In genomic region chr14:22319526-22320352, GRCh38 we compare ENCODE assay signal across 8 cellular contexts.
A peak's percentile ranks its signal among the peaks of the same experiment; 100 is the strongest.
DNase-seq lines count a peak whose midpoint lies in the region; ATAC-seq and TF ChIP-seq lines count a peak whose summit lies in the region.

No MANE protein-coding gene starts in this region.

- H3K27ac Mint-ChIP-seq in activated CD4-positive, alpha-beta T cell treated with anti-CD3 and anti-CD28 coated beads, Interleukin-2, amount 10 ng/mL, durations not matched to agents 7 days and 5 days = peak overlapping the region; percentile 64
- H3K27ac Mint-ChIP-seq in central memory CD8-positive, alpha-beta T cell (ENCODE audit: low read depth) = peak overlapping the region; percentile 19

- H3K4me3 ChIP-seq in transverse colon = no peak overlapping the region

- no peaks in the 10 kb centered on the region for H3K27me3 ChIP-seq in transverse colon

- no peak overlapping the region for H3K27ac ChIP-seq in transverse colon

- no peaks in the 10 kb centered on the region for H3K27me3 Mint-ChIP-seq in activated CD4-positive, alpha-beta T cell treated with anti-CD3 and anti-CD28 coated beads, Interleukin-2, amount 10 ng/mL, durations not matched to agents 7 days and 5 days
- H3K27me3 Mint-ChIP-seq in central memory CD8-positive, alpha-beta T cell = no peaks in the 10 kb centered on the region

- CTCF ChIA-PET in activated CD4-positive, alpha-beta T cell treated with anti-CD3 and anti-CD28 coated beads, Interleukin-2, amount 10 ng/mL, durations not matched to agents 7 days and 5 days (lab: Charles Lee) = no interaction called here

- in situ Hi-C loops in transverse colon (cut with MboI; ENCODE audit: low pct_ligation_motif_present in 1 of 4, low pct_unique_long_range_greater_than_20kb in 1 of 4, low sequenced_read_pairs in 3 of 4) = loop anchor here in 3 of 4 donors (5.0 to 25.0 kb wide), 3 partner anchors 53 to 143 kb away; no protein-coding TSS in a partner anchor

- no peak for TF ChIP-seq POLR2A in transverse colon (IDR thresholded peaks at IDR 0.05)

- no peaks in the 10 kb centered on the region for H3K4me1 Mint-ChIP-seq in activated CD4-positive, alpha-beta T cell treated with anti-CD3 and anti-CD28 coated beads, Interleukin-2, amount 10 ng/mL, durations not matched to agents 7 days and 5 days
- no peaks in the 10 kb centered on the region for H3K4me1 Mint-ChIP-seq in central memory CD8-positive, alpha-beta T cell

- H3K4me3 Mint-ChIP-seq in activated CD4-positive, alpha-beta T cell treated with anti-CD3 and anti-CD28 coated beads, Interleukin-2, amount 10 ng/mL, durations not matched to agents 7 days and 5 days = peak overlapping the region; percentile 68
- H3K4me3 Mint-ChIP-seq in central memory CD8-positive, alpha-beta T cell = no peak overlapping the region

- no peaks in the 10 kb centered on the region for H3K36me3 Mint-ChIP-seq in activated CD4-positive, alpha-beta T cell treated with anti-CD3 and anti-CD28 coated beads, Interleukin-2, amount 10 ng/mL, durations not matched to agents 7 days and 5 days (ENCODE audit: low read depth)
- H3K36me3 Mint-ChIP-seq in central memory CD8-positive, alpha-beta T cell (ENCODE audit: insufficient read depth) = no peaks in the 10 kb centered on the region

- WGBS in transverse colon (ENCODE audit: low coverage in 1 of 2), 2 donors = 18 to 37% methylated on average over 4 of the region's 4 CpGs

- no peaks in the 10 kb centered on the region for H3K9me3 ChIP-seq in transverse colon

- POLR2A ChIA-PET in activated CD4-positive, alpha-beta T cell treated with anti-CD3 and anti-CD28 coated beads, Interleukin-2, amount 10 ng/mL, durations not matched to agents 7 days and 5 days (lab: Charles Lee) = no interaction called here

- ATAC-seq in HG03520 (IDR thresholded peaks at IDR 0.05; ENCODE audit: unreplicated experiment) = peak; percentile 50
- ATAC-seq in central memory CD8-positive, alpha-beta T cell (replicated peaks; ENCODE audit: extremely low read depth, poor library complexity, severe bottlenecking) = no peak
- no peak for ATAC-seq in GM21515 (IDR thresholded peaks at IDR 0.05; ENCODE audit: unreplicated experiment)

- peak; percentile 14 for DNase-seq in activated CD4-positive, alpha-beta T cell treated with anti-CD3 and anti-CD28 coated beads, Interleukin-2, amount 10 ng/mL, durations not matched to agents 7 days and 5 days
- no peak for DNase-seq in activated CD4-positive, alpha-beta T cell treated with anti-CD3 and anti-CD28 coated beads, Interleukin-2, amount 50 U/mL, for 4 hours
- peak; percentile 56 for DNase-seq in RPMI7951 (ENCODE audit: low read depth)
- DNase-seq in central memory CD8-positive, alpha-beta T cell (ENCODE audit: low spot score in 2 of 2) = peak in 1 of 2 donors; percentile 8
- peak; percentile 59 for DNase-seq in kidney tubule cell (ENCODE audit: low spot score)
- peak; percentile 45 for DNase-seq in transverse colon

- no peaks in the 10 kb centered on the region for H3K4me1 ChIP-seq in transverse colon

- H3K9me3 Mint-ChIP-seq in activated CD4-positive, alpha-beta T cell treated with anti-CD3 and anti-CD28 coated beads, Interleukin-2, amount 10 ng/mL, durations not matched to agents 7 days and 5 days = no peaks in the 10 kb centered on the region
- no peaks in the 10 kb centered on the region for H3K9me3 Mint-ChIP-seq in central memory CD8-positive, alpha-beta T cell

- no peak for TF ChIP-seq EP300 in transverse colon (IDR thresholded peaks at IDR 0.05; ENCODE audit: low read depth)

- intact Hi-C loops in transverse colon (cut with DNase I; ENCODE audit: low total_unique reads) = loop anchor here (10.0 kb wide), 1 partner anchor 65 kb away; no protein-coding TSS in a partner anchor

- peak; percentile 49 to 69 (median 58) for TF ChIP-seq CTCF in transverse colon (IDR thresholded peaks at IDR 0.05)

- no peaks in the 10 kb centered on the region for H3K36me3 ChIP-seq in transverse colon

Comparison
In these comparisons a context has a peak if more than half of its experiments do, and no peak if none do; other contexts are left out.
1. DNase-seq: peak in activated CD4-positive, alpha-beta T cell treated with anti-CD3 and anti-CD28 coated beads, Interleukin-2, amount 10 ng/mL, durations not matched to agents 7 days and 5 days (single experiment), RPMI7951 (single experiment), kidney tubule cell (single experiment) and transverse colon (single experiment); none in activated CD4-positive, alpha-beta T cell treated with anti-CD3 and anti-CD28 coated beads, Interleukin-2, amount 50 U/mL, for 4 hours (0 of 2).